ENCODE assay signal across 21 cellular contexts in genomic region chr10:96153065-96153464, GRCh38. TPM values are rescaled to one million over a fixed set of nuclear protein-coding genes. Genes with fewer than 3 reads are reported as not detected.
DNase-seq lines count a peak whose midpoint lies in the region; ATAC-seq and TF ChIP-seq lines count a peak whose summit lies in the region.
"Had no signal": no experiment of that assay in that cellular context is flagged by ENCODE, and none has a peak within 500 bp of the region (broad histone marks: within the 10 kb centered on the region; RNA-seq: fewer than 3 reads in every experiment).

No MANE protein-coding gene starts in this region.

- H3K27me3 Mint-ChIP-seq in activated CD4-positive, alpha-beta T cell treated with anti-CD3 and anti-CD28 coated beads, Interleukin-2, amount 10 ng/mL, durations not matched to agents 24 days and 14 days = no peaks in the 10 kb centered on the region

- no peaks in the 10 kb centered on the region for H3K27me3 ChIP-seq in heart left ventricle

- ATAC-seq in HG03460 (IDR thresholded peaks at IDR 0.05; ENCODE audit: unreplicated experiment) = no peak
- ATAC-seq in heart left ventricle = no peak
- ATAC-seq in HG03139 (IDR thresholded peaks at IDR 0.05; ENCODE audit: unreplicated experiment) = no peak
- ATAC-seq: HCT116, PC-3 had no signal

- peak; percentile 49 for DNase-seq in activated CD4-positive, alpha-beta T cell treated with anti-CD3 and anti-CD28 coated beads, Interleukin-2, amount 10 ng/mL, durations not matched to agents 24 days and 14 days
- no peak for DNase-seq in activated CD4-positive, alpha-beta T cell treated with anti-CD3 and anti-CD28 coated beads, Interleukin-2, amount 50 U/mL, for 1 hour
- peak; percentile 22 for DNase-seq in Daoy (ENCODE audit: low read depth)
- peak; percentile 42 for DNase-seq in HT1080 (ENCODE audit: low read depth)
- peak; percentile 54 for DNase-seq in islet precursor cell
- DNase-seq in heart left ventricle = no peak
- DNase-seq: 8988T, DMS79 treated with DMSO at 0.1 percent for 48 hours, GDM1, MV-4-11, NCI-H187, NCI-H226, NCI-H524, RPMI8226, SHP77 treated with DMSO at 0.1 percent for 48 hours had no signal

- no peaks in the 10 kb centered on the region for H3K4me1 Mint-ChIP-seq in activated CD4-positive, alpha-beta T cell treated with anti-CD3 and anti-CD28 coated beads, Interleukin-2, amount 10 ng/mL, durations not matched to agents 24 days and 14 days
- H3K4me1 Mint-ChIP-seq: CD14-positive monocyte had no signal

- TF ChIP-seq CTCF in heart left ventricle (IDR thresholded peaks at IDR 0.05) = no peak

- peaks cover 0 to 90% (median 74%) of the 10 kb centered on the region in 9 donors for H3K36me3 ChIP-seq in heart left ventricle

- no peaks in the 10 kb centered on the region for H3K9me3 ChIP-seq in heart left ventricle

- H3K27ac ChIP-seq in heart left ventricle = no peak overlapping the region
- H3K27ac ChIP-seq: KMS-11 had no signal

- intact Hi-C loops in activated CD4-positive, alpha-beta T cell treated with anti-CD3 and anti-CD28 coated beads, Interleukin-2, amount 10 ng/mL, durations not matched to agents 24 days and 14 days (cut with micrococcal nuclease) = no loop called here
- intact Hi-C loops in heart left ventricle (cut with DNase I) = no loop called here

- H3K27ac Mint-ChIP-seq in activated CD4-positive, alpha-beta T cell treated with anti-CD3 and anti-CD28 coated beads, Interleukin-2, amount 10 ng/mL, durations not matched to agents 24 days and 14 days = no peak overlapping the region

- peaks cover 63% of the 10 kb centered on the region for H3K36me3 Mint-ChIP-seq in activated CD4-positive, alpha-beta T cell treated with anti-CD3 and anti-CD28 coated beads, Interleukin-2, amount 10 ng/mL, durations not matched to agents 24 days and 14 days (ENCODE audit: low read depth)

- TF ChIP-seq POLR2A in heart left ventricle (IDR thresholded peaks at IDR 0.05) = no peak

- peaks cover 4% of the 10 kb centered on the region for H3K9me3 Mint-ChIP-seq in activated CD4-positive, alpha-beta T cell treated with anti-CD3 and anti-CD28 coated beads, Interleukin-2, amount 10 ng/mL, durations not matched to agents 24 days and 14 days

- 83 to 96% (median 84%) methylated on average over 1 of the region's 1 CpG for WGBS in heart left ventricle, 4 donors

- no peak overlapping the region for H3K4me3 ChIP-seq in heart left ventricle

- no peaks in the 10 kb centered on the region for H3K4me1 ChIP-seq in heart left ventricle

- no peak overlapping the region for H3K4me3 Mint-ChIP-seq in activated CD4-positive, alpha-beta T cell treated with anti-CD3 and anti-CD28 coated beads, Interleukin-2, amount 10 ng/mL, durations not matched to agents 24 days and 14 days
- H3K4me3 Mint-ChIP-seq: CD14-positive monocyte had no signal

RNA-seq across cellular contexts. Expression of gene ZNF518A, which starts 23.0 kb away (rescaled TPM):
- total RNA-seq in activated CD4-positive, alpha-beta T cell treated with anti-CD3 and anti-CD28 coated beads, Interleukin-2, amount 10 ng/mL, durations not matched to agents 24 days and 14 days = 16.9 and 17.2 TPM in 2 replicates
- 6.6 and 9.4 TPM in 2 replicates for total RNA-seq in Daoy (2014; rRNA removed; shearing (Covaris generic))
- 11.4 and 13.3 TPM in 2 replicates for total RNA-seq in HT1080 (2014; rRNA removed; shearing (Covaris generic))
- 6.8 and 8.2 TPM in 2 replicates for polyA plus RNA-seq in HT1080 (2015; cell fraction: cytosol; rRNA removed)
- 33.3 and 37.5 TPM in 2 replicates for polyA plus RNA-seq in HT1080 (2015; cell fraction: nucleus; rRNA removed)
- total RNA-seq in heart left ventricle = 10 to 100 TPM in 6 of 9 donors, 1 to 10 TPM in 3; 7.4 to 17.9 (median 12.2) TPM
- 1 to 10 TPM; 3.0 to 3.2 TPM for polyA plus RNA-seq in heart left ventricle

Comparison
In these comparisons a context has a peak if more than half of its experiments do, and no peak if none do; other contexts are left out.
1. DNase-seq: peak in activated CD4-positive, alpha-beta T cell treated with anti-CD3 and anti-CD28 coated beads, Interleukin-2, amount 10 ng/mL, durations not matched to agents 24 days and 14 days (single experiment), Daoy (single experiment), HT1080 (single experiment) and islet precursor cell (single experiment); none in activated CD4-positive, alpha-beta T cell treated with anti-CD3 and anti-CD28 coated beads, Interleukin-2, amount 50 U/mL, for 1 hour (single experiment) and heart left ventricle (0 of 5).